ENCODE assay signal across 1 cellular context in genomic region chr22:40950888-40951794, GRCh38.
TF ChIP-seq lines count a peak whose summit lies in the region.

Gene RBX1, plus strand, starts transcription at chr22:40951378. Its CDS starts 21 bp downstream, at chr22:40951399.

TF ChIP-seq in HEK293, 187 proteins besides CTCF, POLR2A, EP300 and RAD21 (continued from another document):
- TF ChIP-seq ZNF398 (tag by site-specific recombination; IDR thresholded peaks at IDR 0.05) (peak; percentile 92; the same call in 1 of the 2 replicates), PRDM10 (tag by site-specific recombination; IDR thresholded peaks at IDR 0.05) (no peak), BCL6B (tag by site-specific recombination; IDR thresholded peaks at IDR 0.05) (no peak), SP2 (tag by site-specific recombination; IDR thresholded peaks at IDR 0.05) (peak; percentile 93), ZBTB7A (tag by site-specific recombination; IDR thresholded peaks at IDR 0.05; ENCODE audit: low read depth) (peak; percentile 46), YY2 (tag by site-specific recombination; IDR thresholded peaks at IDR 0.05) (peak; percentile 98), FEZF1 (tag by site-specific recombination; IDR thresholded peaks at IDR 0.05) (no peak), ZNF623 (tag by site-specific recombination; IDR thresholded peaks at IDR 0.05) (no peak), ZNF692 (tag by site-specific recombination; IDR thresholded peaks at IDR 0.05) (peak; percentile 98), ZNF571 (tag by site-specific recombination; IDR thresholded peaks at IDR 0.05) (no peak), ZNF174 (tag by site-specific recombination; IDR thresholded peaks at IDR 0.05) (no peak), ZNF561 (tag by site-specific recombination; IDR thresholded peaks at IDR 0.05; ENCODE audit: borderline replicate concordance) (peak; percentile 35; the same call in 1 of the 2 replicates), ZNF701 (tag by site-specific recombination; IDR thresholded peaks at IDR 0.05) (no peak), ZNF157 (tag by site-specific recombination; IDR thresholded peaks at IDR 0.05) (no peak), SP3 (tag by site-specific recombination; IDR thresholded peaks at IDR 0.05) (peak; percentile 94)
- TF ChIP-seq, protein P1, sequence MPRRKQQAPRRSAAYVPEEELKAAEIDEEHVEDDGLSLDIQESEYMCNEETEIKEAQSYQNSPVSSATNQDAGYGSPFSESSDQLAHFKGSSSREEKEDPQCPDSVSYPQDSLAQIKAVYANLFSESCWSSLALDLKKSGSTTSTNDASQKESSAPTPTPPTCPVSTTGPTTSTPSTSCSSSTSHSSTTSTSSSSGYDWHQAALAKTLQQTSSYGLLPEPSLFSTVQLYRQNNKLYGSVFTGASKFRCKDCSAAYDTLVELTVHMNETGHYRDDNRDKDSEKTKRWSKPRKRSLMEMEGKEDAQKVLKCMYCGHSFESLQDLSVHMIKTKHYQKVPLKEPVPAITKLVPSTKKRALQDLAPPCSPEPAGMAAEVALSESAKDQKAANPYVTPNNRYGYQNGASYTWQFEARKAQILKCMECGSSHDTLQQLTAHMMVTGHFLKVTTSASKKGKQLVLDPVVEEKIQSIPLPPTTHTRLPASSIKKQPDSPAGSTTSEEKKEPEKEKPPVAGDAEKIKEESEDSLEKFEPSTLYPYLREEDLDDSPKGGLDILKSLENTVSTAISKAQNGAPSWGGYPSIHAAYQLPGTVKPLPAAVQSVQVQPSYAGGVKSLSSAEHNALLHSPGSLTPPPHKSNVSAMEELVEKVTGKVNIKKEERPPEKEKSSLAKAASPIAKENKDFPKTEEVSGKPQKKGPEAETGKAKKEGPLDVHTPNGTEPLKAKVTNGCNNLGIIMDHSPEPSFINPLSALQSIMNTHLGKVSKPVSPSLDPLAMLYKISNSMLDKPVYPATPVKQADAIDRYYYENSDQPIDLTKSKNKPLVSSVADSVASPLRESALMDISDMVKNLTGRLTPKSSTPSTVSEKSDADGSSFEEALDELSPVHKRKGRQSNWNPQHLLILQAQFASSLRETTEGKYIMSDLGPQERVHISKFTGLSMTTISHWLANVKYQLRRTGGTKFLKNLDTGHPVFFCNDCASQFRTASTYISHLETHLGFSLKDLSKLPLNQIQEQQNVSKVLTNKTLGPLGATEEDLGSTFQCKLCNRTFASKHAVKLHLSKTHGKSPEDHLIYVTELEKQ (tag by site-specific recombination; IDR thresholded peaks at IDR 0.05; ENCODE audit: borderline replicate concordance): no peak
